Comparison of ENCODE assay signal across 1 cellular context in the genomic region with DNA sequence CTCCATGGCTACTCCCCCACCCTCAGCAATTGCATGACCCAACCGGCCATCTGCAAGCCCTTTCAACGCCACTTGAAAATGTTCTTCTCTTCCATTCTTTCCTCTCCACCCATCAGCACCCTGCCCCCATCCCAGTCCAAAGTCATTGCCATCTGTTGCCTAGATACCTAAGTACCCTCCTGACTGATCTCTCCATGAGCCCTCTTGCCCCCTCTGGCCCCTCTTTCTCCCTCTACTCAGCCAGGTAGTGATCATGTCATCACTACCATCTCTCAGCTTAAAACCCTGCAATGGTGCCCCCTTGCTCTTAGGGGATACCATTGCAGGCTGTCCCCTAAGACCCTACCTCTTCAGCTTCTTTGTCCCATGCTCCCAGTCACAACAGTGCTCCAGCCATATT.
TF ChIP-seq lines count a peak whose summit lies in the region.

No MANE protein-coding gene starts in this region.

TF ChIP-seq in GM23338, 12 proteins besides CTCF, POLR2A, EP300 and RAD21 (continued from another document):
- TF ChIP-seq ETS1 (IDR thresholded peaks at IDR 0.05), result no peak
- no peak for TF ChIP-seq ZNF331 (CRISPR knock-in tag; IDR thresholded peaks at IDR 0.05; ENCODE audit: low read depth)
